Comparison of ENCODE assay signal across 8 cellular contexts in the genomic region with DNA sequence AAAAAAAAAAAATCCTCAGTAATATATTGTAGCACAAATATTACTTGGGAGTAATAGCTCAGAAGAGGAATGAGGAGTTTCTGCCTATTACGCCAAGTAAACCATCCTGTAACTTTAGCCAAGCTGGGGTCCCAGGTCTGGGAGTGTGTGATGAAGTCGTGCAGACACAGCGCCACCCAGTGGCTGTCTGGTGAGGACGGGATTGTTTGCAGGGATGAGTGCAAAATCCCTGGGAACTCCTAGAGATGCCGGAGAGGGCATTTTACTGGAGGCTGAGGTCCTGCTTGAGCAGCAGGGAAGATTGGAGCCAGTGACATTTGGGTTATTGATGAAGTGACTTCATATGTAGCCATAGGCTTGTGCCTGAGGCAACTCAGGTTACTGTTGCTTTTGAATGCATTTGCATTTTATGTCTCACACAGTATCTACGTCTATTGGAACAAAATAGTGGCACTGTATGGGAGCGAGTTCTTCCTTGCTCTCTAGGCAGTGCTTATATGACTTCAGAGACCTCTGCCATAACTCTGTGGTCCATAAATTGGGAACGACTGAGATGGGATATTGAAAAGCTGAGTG.
DNase-seq lines count a peak whose midpoint lies in the region; TF ChIP-seq lines count a peak whose summit lies in the region.

No MANE protein-coding gene starts in this region.

- DNase-seq in G401 (ENCODE audit: low spot score) (peak; percentile 69), HCEC 1CT (peak; percentile 55), NCI-H146 (lab: John Stamatoyannopoulos, UW) (peak; percentile 43), UCSD-AML1 (lab: John Stamatoyannopoulos, UW; ENCODE audit: unreplicated experiment) (peak; percentile 54), mammary epithelial cell (peak; percentile 42), islet precursor cell (peak; percentile 89), GOT3 (lab: John Stamatoyannopoulos, UW) (no peak)
- peak; percentile 24 for DNase-seq in stimulated activated CD4-positive, alpha-beta T cell treated with anti-CD3 and anti-CD28 coated beads, Interleukin-1b, Interleukin-23, amount 100 ng/mL, for 48 hours

- peak; percentile 83 to 93 for TF ChIP-seq CTCF in mammary epithelial cell (conservative IDR thresholded peaks at IDR 0.05 in 1 of 2, IDR thresholded peaks at IDR 0.05 in 1 of 2; ENCODE audit: extremely low read depth in 1 of 2, insufficient read depth in 1 of 2, low read depth in 1 of 2, low read length in 2 of 2)

- no peak overlapping the region for H3K27ac ChIP-seq in mammary epithelial cell (ENCODE audit: insufficient read depth, low read depth, low read length)

- H3K9me3 ChIP-seq in mammary epithelial cell (replicated peaks; ENCODE audit: insufficient read depth, low read length) = no peaks in the 10 kb centered on the region

- H3K4me3 ChIP-seq in mammary epithelial cell (replicated peaks in 1 of 3; ENCODE audit: insufficient read depth in 1 of 3, low read depth in 2 of 3, low read length in 3 of 3) = no peak overlapping the region

- H3K27me3 ChIP-seq in mammary epithelial cell (ENCODE audit: insufficient read depth, low read length) = no peaks in the 10 kb centered on the region

- CTCF ChIA-PET in mammary epithelial cell (lab: Charles Lee; ENCODE audit: low non-redundant PET) = interaction anchor here (0.5 to 0.8 kb wide), 5 partner anchors 21 to 528 kb away, joined by 3 to 6 read pairs (median 3); no protein-coding TSS in a partner anchor

- no TSS peak for BruUV-seq in mammary epithelial cell (replicated peaks; lab: Mats Ljungman, UMichigan)

- no peaks in the 10 kb centered on the region for H4K20me1 ChIP-seq in mammary epithelial cell (ENCODE audit: insufficient read depth, low read length)

- H3K4me1 ChIP-seq in mammary epithelial cell (ENCODE audit: insufficient read depth, low read length) = no peaks in the 10 kb centered on the region

- H3K9ac ChIP-seq in mammary epithelial cell (ENCODE audit: insufficient read depth, low read length) = no peak overlapping the region

- intact Hi-C loops in mammary epithelial cell (cut with micrococcal nuclease) = loop anchor here (1.0 to 2.0 kb wide), 3 partner anchors 69 to 130 kb away; no protein-coding TSS in a partner anchor

- H3K79me2 ChIP-seq in mammary epithelial cell (ENCODE audit: insufficient read depth, low read length) = no peaks in the 10 kb centered on the region

- no peaks in the 10 kb centered on the region for H3K36me3 ChIP-seq in mammary epithelial cell (ENCODE audit: insufficient read depth, low read length)

- in situ Hi-C loops in G401 (cut with HindIII; ENCODE audit: low sequenced_read_pairs) (no loop called here), mammary epithelial cell (cut with MboI; ENCODE audit: low sequenced_read_pairs in 2 of 2) (loop anchor here in 1 of 2 donors (5.0 to 10.0 kb wide), 2 partner anchors 105 to 132 kb away; a partner anchor contains a TSS)

- no peak overlapping the region for H3K4me2 ChIP-seq in mammary epithelial cell (ENCODE audit: insufficient read depth, low read depth, low read length)

- WGBS in mammary epithelial cell (ENCODE audit: low coverage, missing lambda C conversion rate) = 37% methylated on average over 8 of the region's 8 CpGs

- dilution Hi-C loops in mammary epithelial cell (cut with HindIII; ENCODE audit: low sequenced_read_pairs) = no loop called here

- no peak overlapping the region for H2AFZ ChIP-seq in mammary epithelial cell (ENCODE audit: low read depth, low read length)
